Comparison of ENCODE assay signal across 8 cellular contexts in genomic region chr3:183697123-183697609, GRCh38. TPM values are rescaled to one million over a fixed set of nuclear protein-coding genes. Genes with fewer than 3 reads are reported as not detected.
DNase-seq lines count a peak whose midpoint lies in the region; ATAC-seq, FAIRE-seq and TF ChIP-seq lines count a peak whose summit lies in the region.

No MANE protein-coding gene starts in this region.

- intact Hi-C loops in esophagus squamous epithelium (cut with DNase I), result no loop called here
- intact Hi-C loops in psoas muscle (cut with DNase I), result no loop called here

- H3K9me3 ChIP-seq in Peyer's patch (no peaks in the 10 kb centered on the region), esophagus squamous epithelium (no peaks in the 10 kb centered on the region), psoas muscle (no peaks in the 10 kb centered on the region)

- H3K4me3 ChIP-seq in Peyer's patch (peak overlapping the region; percentile 84 to 99 (median 98)), esophagus squamous epithelium (peak overlapping the region; percentile 82 to 100 (median 98)), psoas muscle (peak overlapping the region; percentile 99)

- ATAC-seq in psoas muscle (peak in 2 of 4 donors; percentile 2 to 32), GM18498 (IDR thresholded peaks at IDR 0.05; ENCODE audit: unreplicated experiment) (no peak), HG03520 (IDR thresholded peaks at IDR 0.05; ENCODE audit: unreplicated experiment) (no peak)

- peaks cover 0 to 14% (median 2%) of the 10 kb centered on the region in 4 donors for H3K4me1 ChIP-seq in Peyer's patch
- peaks cover 0 to 33% (median 6%) of the 10 kb centered on the region in 3 donors for H3K4me1 ChIP-seq in esophagus squamous epithelium
- H3K4me1 ChIP-seq in psoas muscle, result peaks cover 26% of the 10 kb centered on the region

- H3K27ac ChIP-seq in Peyer's patch, result peak overlapping the region; percentile 89 to 92 (median 92)
- H3K27ac ChIP-seq in esophagus squamous epithelium, result peak overlapping the region; percentile 90 to 97 (median 96)
- H3K27ac ChIP-seq in psoas muscle, result peak overlapping the region; percentile 91

- peak; percentile 45 for DNase-seq in GM10266 (ENCODE audit: extremely low spot score)
- no peak for DNase-seq in Peyer's patch
- DNase-seq in esophagus squamous epithelium (lab: John Stamatoyannopoulos, UW), result no peak
- no peak for DNase-seq in psoas muscle
- no peak for DNase-seq in GM12891 (ENCODE audit: insufficient read length, low spot score)
- DNase-seq in GM03348 (ENCODE audit: low spot score), result no peak

- TF ChIP-seq CTCF in GM10266 (IDR thresholded peaks at IDR 0.05; ENCODE audit: control insufficient read depth, insufficient read depth, low read depth, missing control alignments), result no peak
- peak in 1 of 6 experiments; percentile 26 for TF ChIP-seq CTCF in Peyer's patch (IDR thresholded peaks at IDR 0.05)
- TF ChIP-seq CTCF in esophagus squamous epithelium (IDR thresholded peaks at IDR 0.05), result no peak
- TF ChIP-seq CTCF in psoas muscle (IDR thresholded peaks at IDR 0.05), result no peak

- no peak for FAIRE-seq in GM12891 (lab: Jason Lieb, UNC)

- H3K27me3 ChIP-seq in Peyer's patch (no peaks in the 10 kb centered on the region), esophagus squamous epithelium (no peaks in the 10 kb centered on the region), psoas muscle (ENCODE audit: insufficient read depth in 3 of 3, low read length in 2 of 3) (no peaks in the 10 kb centered on the region)

- whole genome bisulfite sequencing in esophagus squamous epithelium, 2 donors, result 34 to 43% methylated on average over 4 of the region's 4 CpGs
- WGBS in psoas muscle, 3 donors, result 34 to 38% (median 34%) methylated on average over 4 of the region's 4 CpGs

- H3K36me3 ChIP-seq in Peyer's patch (no peaks in the 10 kb centered on the region), esophagus squamous epithelium (no peaks in the 10 kb centered on the region), psoas muscle (ENCODE audit: insufficient read depth in 1 of 2, low read depth in 1 of 2) (no peaks in the 10 kb centered on the region)

- TF ChIP-seq POLR2A in Peyer's patch (IDR thresholded peaks at IDR 0.05) (no peak), esophagus squamous epithelium (IDR thresholded peaks at IDR 0.05) (no peak), GM12891 (IDR thresholded peaks at IDR 0.05; ENCODE audit: low read depth, low read length) (no peak)

TF ChIP-seq in GM12891, 5 proteins besides CTCF, POLR2A, EP300 and RAD21:
- no peak for TF ChIP-seq TAF1 (IDR thresholded peaks at IDR 0.05; ENCODE audit: low read depth, low read length)
- no peak for TF ChIP-seq SPI1 (IDR thresholded peaks at IDR 0.05; ENCODE audit: low read depth, low read length)
- TF ChIP-seq POU2F2 (IDR thresholded peaks at IDR 0.05; ENCODE audit: low read depth, low read length), result no peak
- TF ChIP-seq PAX5 (IDR thresholded peaks at IDR 0.05; ENCODE audit: insufficient read depth, low read length, severe bottlenecking), result no peak
- no peak for TF ChIP-seq POLR2AphosphoS5 (IDR thresholded peaks at IDR 0.05; ENCODE audit: low read depth, low read length)

RNA-seq across cellular contexts. Expression of gene YEATS2, which starts 0.4 kb away (rescaled TPM):
- total RNA-seq in Peyer's patch (10 to 100 TPM; 24.3 to 56.9 (median 27.7) TPM), esophagus squamous epithelium (10 to 100 TPM; 10.1 to 23.7 (median 15.5) TPM), psoas muscle (1 to 10 TPM; 3.7 to 8.9 (median 7.6) TPM)
- polyA plus RNA-seq in psoas muscle, result 1 to 10 TPM; 1.8 to 4.6 (median 3.7) TPM
- polyA plus RNA-seq in GM12891 (2012; ENCODE audit: low read depth, missing spikeins), result 16.0 TPM
